In genomic region chr2:8535398-8535755, GRCh38 we compare ENCODE assay signal across 1 cellular context.
TF ChIP-seq lines count a peak whose summit lies in the region.

No MANE protein-coding gene starts in this region.

TF ChIP-seq in H1, 55 proteins besides CTCF, POLR2A, EP300 and RAD21 (continued from another document):
- TF ChIP-seq JUN (IDR thresholded peaks at IDR 0.05; ENCODE audit: low read depth, low read length) (no peak), EGR1 (IDR thresholded peaks at IDR 0.05; ENCODE audit: borderline replicate concordance, low read depth, low read length) (no peak), CEBPB (IDR thresholded peaks at IDR 0.05; ENCODE audit: low read depth, low read length) (no peak), CREB1 (IDR thresholded peaks at IDR 0.05) (no peak), SP4 (IDR thresholded peaks at IDR 0.05; ENCODE audit: low read length) (no peak), SP2 (IDR thresholded peaks at IDR 0.05; ENCODE audit: low read length) (no peak)
TF ChIP-seq in H1: peak in this region for 0.
